ENCODE assay signal across 8 cellular contexts in genomic region chr20:45798935-45799642, GRCh38. TPM values are rescaled to one million over a fixed set of nuclear protein-coding genes. Genes with fewer than 3 reads are reported as not detected.
DNase-seq lines count a peak whose midpoint lies in the region; ATAC-seq and TF ChIP-seq lines count a peak whose summit lies in the region.

No MANE protein-coding gene starts in this region.

- peaks cover 42% of the 10 kb centered on the region for H3K36me3 Mint-ChIP-seq in activated CD8-positive, alpha-beta T cell treated with anti-CD3 and anti-CD28 coated beads, Interleukin-2, amount 10 ng/mL, durations not matched to agents 7 days and 5 days (ENCODE audit: low read depth)
- H3K36me3 Mint-ChIP-seq in endothelial cell (ENCODE audit: low read depth, unreplicated experiment) = peaks cover 46% of the 10 kb centered on the region
- H3K36me3 Mint-ChIP-seq in naive thymus-derived CD4-positive, alpha-beta T cell = peaks cover 8 to 40% (median 23%) of the 10 kb centered on the region in 5 donors

- peak; percentile 94 for ATAC-seq in activated CD8-positive, alpha-beta T cell treated with anti-CD3 and anti-CD28 coated beads, Interleukin-2, amount 10 ng/mL, durations not matched to agents 7 days and 5 days
- peak; percentile 96 for ATAC-seq in naive thymus-derived CD4-positive, alpha-beta T cell
- ATAC-seq in GM18520 (IDR thresholded peaks at IDR 0.05; ENCODE audit: unreplicated experiment) = no peak

- TF ChIP-seq CTCF in endothelial cell (IDR thresholded peaks at IDR 0.05; ENCODE audit: unreplicated experiment) (peak; percentile 57), testis (IDR thresholded peaks at IDR 0.05) (peak in 2 of 3 experiments; percentile 55 to 57)

- CTCF ChIA-PET in activated CD8-positive, alpha-beta T cell treated with anti-CD3 and anti-CD28 coated beads, Interleukin-2, amount 10 ng/mL, durations not matched to agents 7 days and 5 days (lab: Charles Lee) = interaction anchor here (0.6 to 4.9 kb wide), 49 partner anchors 10 to 806 kb away, joined by 3 to 50 read pairs (median 5); partner anchors contain the start of genes ACOT8, SNX21, SPATA25 and UBE2C
- CTCF ChIA-PET in naive thymus-derived CD4-positive, alpha-beta T cell (lab: Charles Lee) = interaction anchor here (0.6 to 2.1 kb wide), 10 partner anchors 16 to 461 kb away, joined by 3 to 8 read pairs (median 4); no protein-coding TSS in a partner anchor

- H3K4me1 ChIP-seq in naive thymus-derived CD4-positive, alpha-beta T cell (ENCODE audit: control insufficient read depth in 2 of 2, insufficient read depth in 2 of 2, low read length in 2 of 2) = peaks cover 4 to 7% of the 10 kb centered on the region in 2 donors
- H3K4me1 ChIP-seq in testis = no peaks in the 10 kb centered on the region

- H3K9me3 Mint-ChIP-seq in activated CD8-positive, alpha-beta T cell treated with anti-CD3 and anti-CD28 coated beads, Interleukin-2, amount 10 ng/mL, durations not matched to agents 7 days and 5 days (ENCODE audit: insufficient read depth) = no peaks in the 10 kb centered on the region
- no peaks in the 10 kb centered on the region for H3K9me3 Mint-ChIP-seq in endothelial cell (ENCODE audit: unreplicated experiment)
- no peaks in the 10 kb centered on the region for H3K9me3 Mint-ChIP-seq in naive thymus-derived CD4-positive, alpha-beta T cell

- peak overlapping the region; percentile 77 for H3K27ac Mint-ChIP-seq in activated CD8-positive, alpha-beta T cell treated with anti-CD3 and anti-CD28 coated beads, Interleukin-2, amount 10 ng/mL, durations not matched to agents 7 days and 5 days
- no peak overlapping the region for H3K27ac Mint-ChIP-seq in endothelial cell (ENCODE audit: unreplicated experiment)
- peak overlapping the region in 8 of 9 donors; percentile 1 to 92 (median 52) for H3K27ac Mint-ChIP-seq in naive thymus-derived CD4-positive, alpha-beta T cell

- intact Hi-C loops in naive thymus-derived CD4-positive, alpha-beta T cell (cut with micrococcal nuclease) = loop anchor here (1.0 to 10.0 kb wide), 9 partner anchors 13 to 566 kb away; partner anchors contain the start of genes CTSA (in 2 of the 2), NEURL2 (in 2 of the 2), PCIF1 (in 2 of the 2) and ACOT8 (in 1 of the 2)
- intact Hi-C loops in testis (cut with DNase I; ENCODE audit: low total_unique reads) = no loop called here

- peak overlapping the region; percentile 24 for H3K27ac ChIP-seq in naive thymus-derived CD4-positive, alpha-beta T cell (ENCODE audit: low read depth, low read length)
- H3K27ac ChIP-seq in testis = no peak overlapping the region

- in situ Hi-C loops in Caki2 (cut with HindIII; ENCODE audit: low pct_unique_long_range_greater_than_20kb, low sequenced_read_pairs) = no loop called here

- no peak overlapping the region for H3K4me3 ChIP-seq in naive thymus-derived CD4-positive, alpha-beta T cell (ENCODE audit: low read length)
- H3K4me3 ChIP-seq in testis = no peak overlapping the region

- no peaks in the 10 kb centered on the region for H3K9me3 ChIP-seq in naive thymus-derived CD4-positive, alpha-beta T cell (ENCODE audit: control insufficient read depth in 2 of 3, low read length in 3 of 3)
- H3K9me3 ChIP-seq in testis = no peaks in the 10 kb centered on the region

- POLR2A ChIA-PET in activated CD8-positive, alpha-beta T cell treated with anti-CD3 and anti-CD28 coated beads, Interleukin-2, amount 10 ng/mL, durations not matched to agents 7 days and 5 days (lab: Charles Lee) = interaction anchor here (1.1 to 2.2 kb wide), 3 partner anchors 14 to 136 kb away, joined by 6 to 11 read pairs (median 6); partner anchors contain the start of genes PCIF1 and UBE2C
- POLR2A ChIA-PET in naive thymus-derived CD4-positive, alpha-beta T cell (lab: Charles Lee) = interaction anchor here (0.5 to 1.2 kb wide), 3 partner anchors 136 to 733 kb away, joined by 3 to 6 read pairs (median 3); partner anchors contain the start of gene ZNF335

- peaks cover 26 to 55% (median 41%) of the 10 kb centered on the region in 3 experiments for H3K36me3 ChIP-seq in naive thymus-derived CD4-positive, alpha-beta T cell (ENCODE audit: control insufficient read depth in 2 of 3, insufficient read depth in 3 of 3, low read length in 3 of 3)
- no peaks in the 10 kb centered on the region for H3K36me3 ChIP-seq in testis (ENCODE audit: low read depth, missing control alignments)

- H3K27me3 Mint-ChIP-seq in activated CD8-positive, alpha-beta T cell treated with anti-CD3 and anti-CD28 coated beads, Interleukin-2, amount 10 ng/mL, durations not matched to agents 7 days and 5 days (ENCODE audit: low read depth) = no peaks in the 10 kb centered on the region
- H3K27me3 Mint-ChIP-seq in endothelial cell (ENCODE audit: unreplicated experiment) = peaks cover 2% of the 10 kb centered on the region
- no peaks in the 10 kb centered on the region for H3K27me3 Mint-ChIP-seq in naive thymus-derived CD4-positive, alpha-beta T cell

- WGBS in testis, 2 donors = 43 to 51% methylated on average over 4 of the region's 4 CpGs

- H3K27me3 ChIP-seq in naive thymus-derived CD4-positive, alpha-beta T cell (ENCODE audit: control insufficient read depth in 2 of 2, insufficient read depth in 2 of 2, low read length in 2 of 2) = no peaks in the 10 kb centered on the region
- no peaks in the 10 kb centered on the region for H3K27me3 ChIP-seq in testis

- DNase-seq in Caki2 (ENCODE audit: low read depth) = peak; percentile 64
- DNase-seq in HT-29 (ENCODE audit: low spot score) = peak; percentile 86
- DNase-seq in NOMO-1 treated with DMSO at 0.1 percent for 48 hours (lab: John Stamatoyannopoulos, UW; ENCODE audit: unreplicated experiment) = peak; percentile 47
- peak; percentile 82 for DNase-seq in activated CD8-positive, alpha-beta T cell treated with anti-CD3 and anti-CD28 coated beads, Interleukin-2, amount 10 ng/mL, durations not matched to agents 7 days and 5 days
- peak; percentile 63 for DNase-seq in endothelial cell (ENCODE audit: low spot score)
- peak; percentile 25 to 70 (median 58) for DNase-seq in naive thymus-derived CD4-positive, alpha-beta T cell
- DNase-seq in testis = peak; percentile 80

- peaks cover 12% of the 10 kb centered on the region for H3K4me1 Mint-ChIP-seq in activated CD8-positive, alpha-beta T cell treated with anti-CD3 and anti-CD28 coated beads, Interleukin-2, amount 10 ng/mL, durations not matched to agents 7 days and 5 days (ENCODE audit: low read depth)
- H3K4me1 Mint-ChIP-seq in endothelial cell (ENCODE audit: unreplicated experiment) = no peaks in the 10 kb centered on the region
- peaks cover 9 to 21% (median 11%) of the 10 kb centered on the region in 7 donors for H3K4me1 Mint-ChIP-seq in naive thymus-derived CD4-positive, alpha-beta T cell

- no peak for TF ChIP-seq POLR2A in testis (IDR thresholded peaks at IDR 0.05)

- no peak overlapping the region for H3K4me3 Mint-ChIP-seq in activated CD8-positive, alpha-beta T cell treated with anti-CD3 and anti-CD28 coated beads, Interleukin-2, amount 10 ng/mL, durations not matched to agents 7 days and 5 days
- H3K4me3 Mint-ChIP-seq in endothelial cell (ENCODE audit: unreplicated experiment) = no peak overlapping the region
- no peak overlapping the region for H3K4me3 Mint-ChIP-seq in naive thymus-derived CD4-positive, alpha-beta T cell

RNA-seq across cellular contexts. Expression of gene DNTTIP1, which starts 7.3 kb away (rescaled TPM):
- total RNA-seq in Caki2 (2014; rRNA removed; shearing (Covaris generic); ENCODE audit: low replicate concordance) = 74.3 and 111 TPM in 2 replicates
- 26.2 and 33.2 TPM in 2 replicates for total RNA-seq in HT-29 (2014; rRNA removed; shearing (Covaris generic))
- total RNA-seq in activated CD8-positive, alpha-beta T cell treated with anti-CD3 and anti-CD28 coated beads, Interleukin-2, amount 10 ng/mL, durations not matched to agents 7 days and 5 days = 10 to 100 TPM; 34.7 to 34.8 TPM
- total RNA-seq in endothelial cell (ENCODE audit: unreplicated experiment) (36.9 TPM), testis (10 to 100 TPM; 38.6 to 49.9 TPM)
- total RNA-seq in naive thymus-derived CD4-positive, alpha-beta T cell = 10 to 100 TPM; 13.1 to 31.7 (median 18.8) TPM
- 10 to 100 TPM; 39.2 to 40.3 TPM for polyA plus RNA-seq in naive thymus-derived CD4-positive, alpha-beta T cell
- polyA plus RNA-seq in testis (ENCODE audit: insufficient read depth, low read depth, low replicate concordance) = 67.2 TPM

RNA-seq across cellular contexts. Expression of gene WFDC3, which starts 7.4 kb away (rescaled TPM):
- total RNA-seq in Caki2 (2014; rRNA removed; shearing (Covaris generic); ENCODE audit: low replicate concordance) = not detected in 2 replicates
- not detected in 2 replicates for total RNA-seq in HT-29 (2014; rRNA removed; shearing (Covaris generic))
- not detected for total RNA-seq in activated CD8-positive, alpha-beta T cell treated with anti-CD3 and anti-CD28 coated beads, Interleukin-2, amount 10 ng/mL, durations not matched to agents 7 days and 5 days
- total RNA-seq in endothelial cell (ENCODE audit: unreplicated experiment) (not detected), testis (10 to 100 TPM; 37.5 to 56.2 TPM)
- total RNA-seq in naive thymus-derived CD4-positive, alpha-beta T cell = not detected
- not detected for polyA plus RNA-seq in naive thymus-derived CD4-positive, alpha-beta T cell
- 99.2 TPM for polyA plus RNA-seq in testis (ENCODE audit: insufficient read depth, low read depth, low replicate concordance)

RNA-seq across cellular contexts. Expression of gene UBE2C, which starts 13.4 kb away (rescaled TPM):
- 112 and 164 TPM in 2 replicates for total RNA-seq in Caki2 (2014; rRNA removed; shearing (Covaris generic); ENCODE audit: low replicate concordance)
- 284 and 289 TPM in 2 replicates for total RNA-seq in HT-29 (2014; rRNA removed; shearing (Covaris generic))
- 100 to 1,000 TPM; 251 to 261 TPM for total RNA-seq in activated CD8-positive, alpha-beta T cell treated with anti-CD3 and anti-CD28 coated beads, Interleukin-2, amount 10 ng/mL, durations not matched to agents 7 days and 5 days
- total RNA-seq in endothelial cell (ENCODE audit: unreplicated experiment) (22.9 TPM), testis (10 to 100 TPM; 21.4 to 22.0 TPM)
- 100 to 1,000 TPM in 1 of 5 experiments, under 1 TPM in 3, not detected in 1; 0.50 to 129 (median 0.75) TPM for total RNA-seq in naive thymus-derived CD4-positive, alpha-beta T cell
- polyA plus RNA-seq in naive thymus-derived CD4-positive, alpha-beta T cell = not detected
- polyA plus RNA-seq in testis (ENCODE audit: insufficient read depth, low read depth, low replicate concordance) = 36.7 TPM

RNA-seq across cellular contexts. Expression of gene TNNC2, which starts 28.0 kb away (rescaled TPM):
- not detected in 2 replicates for total RNA-seq in Caki2 (2014; rRNA removed; shearing (Covaris generic); ENCODE audit: low replicate concordance)
- 0.15 and 0.18 TPM in 2 replicates for total RNA-seq in HT-29 (2014; rRNA removed; shearing (Covaris generic))
- total RNA-seq in activated CD8-positive, alpha-beta T cell treated with anti-CD3 and anti-CD28 coated beads, Interleukin-2, amount 10 ng/mL, durations not matched to agents 7 days and 5 days = not detected
- not detected for total RNA-seq in endothelial cell (ENCODE audit: unreplicated experiment)
- total RNA-seq in naive thymus-derived CD4-positive, alpha-beta T cell = 1 to 10 TPM in 1 of 5 experiments, under 1 TPM in 1, not detected in 3; 0.59 to 1.4 TPM
- not detected for polyA plus RNA-seq in naive thymus-derived CD4-positive, alpha-beta T cell
- total RNA-seq in testis = 1 to 10 TPM; 4.6 to 6.5 TPM
- polyA plus RNA-seq in testis (ENCODE audit: insufficient read depth, low read depth, low replicate concordance) = 12.1 TPM

RNA-seq across cellular contexts. Expression of gene SNX21, which starts 34.5 kb away (rescaled TPM):
- 72.8 and 87.6 TPM in 2 replicates for total RNA-seq in Caki2 (2014; rRNA removed; shearing (Covaris generic); ENCODE audit: low replicate concordance)
- total RNA-seq in HT-29 (2014; rRNA removed; shearing (Covaris generic)) = 30.8 and 31.2 TPM in 2 replicates
- 1 to 10 TPM; 1.6 to 1.7 TPM for total RNA-seq in activated CD8-positive, alpha-beta T cell treated with anti-CD3 and anti-CD28 coated beads, Interleukin-2, amount 10 ng/mL, durations not matched to agents 7 days and 5 days
- total RNA-seq in endothelial cell (ENCODE audit: unreplicated experiment) (11.9 TPM), testis (10 to 100 TPM; 77.9 to 82.4 TPM)
- total RNA-seq in naive thymus-derived CD4-positive, alpha-beta T cell = 1 to 10 TPM in 3 of 5 experiments, under 1 TPM in 2; 0.93 to 4.9 (median 1.5) TPM
- 1 to 10 TPM in 1 of 2 donors, under 1 TPM in 1; 0.30 to 1.1 TPM for polyA plus RNA-seq in naive thymus-derived CD4-positive, alpha-beta T cell
- 23.9 TPM for polyA plus RNA-seq in testis (ENCODE audit: insufficient read depth, low read depth, low replicate concordance)

Comparison
In these comparisons a context has a peak if more than half of its experiments do, and no peak if none do; other contexts are left out.
1. RNA of gene WFDC3, which starts 7.4 kb away (total RNA-seq): 37.5 to 56.2 TPM in testis; not detected in activated CD8-positive, alpha-beta T cell treated with anti-CD3 and anti-CD28 coated beads, Interleukin-2, amount 10 ng/mL, durations not matched to agents 7 days and 5 days, not detected in endothelial cell (single experiment), not detected in Caki2, not detected in HT-29 and not detected in naive thymus-derived CD4-positive, alpha-beta T cell; every median in the first group is over 10 times any median in the second.
2. Peak in every context shown above with its lines, with median percentiles within 50 percentile points of each other: DNase-seq.